Comparison of ENCODE assay signal across 10 cellular contexts in the genomic region with DNA sequence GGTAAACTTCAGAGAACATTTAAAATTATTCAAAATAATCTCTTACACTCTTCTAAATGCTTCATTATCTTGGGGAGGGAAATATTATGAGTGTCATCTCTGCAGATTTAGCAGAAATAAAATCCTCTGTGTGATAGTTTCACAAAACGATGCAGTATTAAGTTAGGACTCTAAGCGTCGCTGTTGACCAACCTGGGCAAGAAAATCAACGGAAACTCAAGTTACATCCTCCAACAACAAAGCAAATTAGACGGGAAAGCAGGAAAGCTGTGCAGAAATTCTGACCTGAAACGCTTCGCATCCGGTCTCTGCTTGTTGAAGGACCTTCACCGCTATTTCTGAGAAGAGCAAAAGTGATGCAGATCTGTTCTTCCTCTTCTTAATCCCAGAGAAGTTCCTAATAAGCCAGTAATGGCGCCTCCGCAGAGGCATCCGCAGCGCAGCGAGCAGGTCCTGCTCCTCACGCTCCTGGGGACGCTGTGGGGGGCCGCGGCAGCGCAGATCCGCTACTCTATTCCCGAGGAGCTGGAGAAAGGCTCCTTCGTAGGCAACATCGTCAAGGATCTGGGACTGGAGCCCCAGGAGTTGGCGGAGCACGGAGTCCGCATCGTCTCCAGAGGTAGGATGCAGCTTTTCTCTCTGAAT. TPM values are rescaled to one million over a fixed set of nuclear protein-coding genes. Genes with fewer than 3 reads are reported as not detected.
DNase-seq lines count a peak whose midpoint lies in the region; ATAC-seq, FAIRE-seq and TF ChIP-seq lines count a peak whose summit lies in the region.
"Had no signal": no experiment of that assay in that cellular context is flagged by ENCODE, and none has a peak within 500 bp of the region (broad histone marks: within the 10 kb centered on the region; RNA-seq: fewer than 3 reads in every experiment).

PCDHGA6 (plus strand) TSS at position 219 of the 645 bp plus-strand sequence; CDS start at position 412, 193 bp downstream.

- peak within 1 kb of the TSS; percentile 7 for H3K4me2 ChIP-seq in keratinocyte (ENCODE audit: control insufficient read depth, extremely low read depth, insufficient read depth, low read depth, low read length)

- intact Hi-C loops in activated CD8-positive, alpha-beta T cell treated with anti-CD3 and anti-CD28 coated beads for 36 hours (cut with micrococcal nuclease) = no loop called here
- intact Hi-C loops in upper lobe of right lung (cut with DNase I) = no loop called here

- H3K27me3 ChIP-seq in keratinocyte (ENCODE audit: control insufficient read depth, extremely low read depth, insufficient read depth, low read length) (peaks cover 33% of the 10 kb centered on the region), upper lobe of right lung (peaks cover 7% of the 10 kb centered on the region)

- no peaks in the 10 kb centered on the region for H3K79me2 ChIP-seq in keratinocyte (ENCODE audit: control insufficient read depth, insufficient read depth, low read length)

- peaks cover 24% of the 10 kb centered on the region for H3K9me3 ChIP-seq in keratinocyte (ENCODE audit: control insufficient read depth, low read depth, low read length)
- H3K9me3 ChIP-seq in upper lobe of right lung = peaks cover 36% of the 10 kb centered on the region

- no peak within 1 kb of the TSS for H3K9ac ChIP-seq in keratinocyte (ENCODE audit: control insufficient read depth, extremely low read depth, insufficient read depth, low read length)

- peaks cover 9% of the 10 kb centered on the region for H3K4me1 Mint-ChIP-seq in activated naive CD8-positive, alpha-beta T cell (ENCODE audit: low read depth)
- peaks cover 2% of the 10 kb centered on the region for H3K4me1 Mint-ChIP-seq in activated naive CD8-positive, alpha-beta T cell treated with anti-CD3 and anti-CD28 coated beads, Interleukin-2, amount 50 U/mL, for 24 hours
- peaks cover 2% of the 10 kb centered on the region for H3K4me1 Mint-ChIP-seq in activated CD8-positive, alpha-beta T cell treated with anti-CD3 and anti-CD28 coated beads for 36 hours (ENCODE audit: low read depth)

- POLR2A ChIA-PET in activated CD8-positive, alpha-beta T cell treated with anti-CD3 and anti-CD28 coated beads for 36 hours (lab: Charles Lee) = no interaction called here

- no peaks in the 10 kb centered on the region for H4K20me1 ChIP-seq in keratinocyte (ENCODE audit: control insufficient read depth, extremely low read depth, insufficient read depth, low read length)

- no peak for DNase-seq in activated naive CD8-positive, alpha-beta T cell treated with anti-CD3 and anti-CD28 coated beads, Interleukin-2, amount 50 U/mL, for 24 hours
- no peak for DNase-seq in activated CD8-positive, alpha-beta T cell treated with anti-CD3 and anti-CD28 coated beads for 36 hours
- no peak for DNase-seq in keratinocyte (ENCODE audit: low read depth, low spot score)
- DNase-seq in upper lobe of right lung = no peak
- no peak for DNase-seq in GDM1 (lab: John Stamatoyannopoulos, UW)
- no peak for DNase-seq in epidermal melanocyte (ENCODE audit: insufficient read length, low spot score)
- DNase-seq: activated naive CD4-positive, alpha-beta T cell treated with anti-CD3 and anti-CD28 coated beads, Interleukin-2, amount 50 U/mL, for 16 hours had no signal

- ATAC-seq in activated naive CD8-positive, alpha-beta T cell treated with anti-CD3 and anti-CD28 coated beads, Interleukin-2, amount 50 U/mL, for 24 hours = no peak
- ATAC-seq in activated CD8-positive, alpha-beta T cell treated with anti-CD3 and anti-CD28 coated beads for 36 hours = no peak
- ATAC-seq in upper lobe of right lung (no peak), HG03378 (IDR thresholded peaks at IDR 0.05; ENCODE audit: unreplicated experiment) (no peak)

- H3K36me3 ChIP-seq in keratinocyte (ENCODE audit: control insufficient read depth in 2 of 2, extremely low read depth in 1 of 2, insufficient read depth in 2 of 2, low read length in 2 of 2) = no peaks in the 10 kb centered on the region
- H3K36me3 ChIP-seq in upper lobe of right lung = no peaks in the 10 kb centered on the region

- peaks cover 3% of the 10 kb centered on the region for H3K9me3 Mint-ChIP-seq in activated naive CD8-positive, alpha-beta T cell (ENCODE audit: low read depth)
- peaks cover 48% of the 10 kb centered on the region for H3K9me3 Mint-ChIP-seq in activated naive CD8-positive, alpha-beta T cell treated with anti-CD3 and anti-CD28 coated beads, Interleukin-2, amount 50 U/mL, for 24 hours
- H3K9me3 Mint-ChIP-seq in activated CD8-positive, alpha-beta T cell treated with anti-CD3 and anti-CD28 coated beads for 36 hours = peaks cover 30% of the 10 kb centered on the region

- no peak for FAIRE-seq in keratinocyte (lab: Jason Lieb, UNC)
- FAIRE-seq: urothelium cell line had no signal

- dilution Hi-C loops in keratinocyte (cut with MboI; ENCODE audit: extremely low pct_ligation_motif_present, low sequenced_read_pairs) = no loop called here

- CTCF ChIA-PET in activated CD8-positive, alpha-beta T cell treated with anti-CD3 and anti-CD28 coated beads for 36 hours (lab: Charles Lee) = interaction anchor here (0.6 to 1.5 kb wide), 14 partner anchors 15 to 190 kb away, joined by 3 to 7 read pairs (median 3); partner anchors contain the start of genes PCDHGA10, PCDHGA11, PCDHGA12 and TAF7

- no peak within 1 kb of the TSS for H3K4me3 ChIP-seq in keratinocyte (ENCODE audit: control insufficient read depth in 2 of 3, extremely low read depth in 1 of 3, insufficient read depth in 2 of 3, low read depth in 1 of 3, low read length in 3 of 3)
- no peak within 1 kb of the TSS for H3K4me3 ChIP-seq in upper lobe of right lung

- H3K4me1 ChIP-seq in keratinocyte (ENCODE audit: control insufficient read depth, extremely low read depth, insufficient read depth, low read length) = no peaks in the 10 kb centered on the region
- no peaks in the 10 kb centered on the region for H3K4me1 ChIP-seq in upper lobe of right lung

- H3K36me3 Mint-ChIP-seq in activated naive CD8-positive, alpha-beta T cell = peaks cover 10% of the 10 kb centered on the region
- peaks cover 33% of the 10 kb centered on the region for H3K36me3 Mint-ChIP-seq in activated naive CD8-positive, alpha-beta T cell treated with anti-CD3 and anti-CD28 coated beads, Interleukin-2, amount 50 U/mL, for 24 hours (ENCODE audit: low read depth)
- peaks cover 24% of the 10 kb centered on the region for H3K36me3 Mint-ChIP-seq in activated CD8-positive, alpha-beta T cell treated with anti-CD3 and anti-CD28 coated beads for 36 hours (ENCODE audit: low read depth)

- H3K9me1 ChIP-seq in keratinocyte (ENCODE audit: control insufficient read depth, extremely low read depth, insufficient read depth, low read length) = no peaks in the 10 kb centered on the region

- no peak within 1 kb of the TSS for H3K27ac ChIP-seq in keratinocyte (ENCODE audit: control insufficient read depth, insufficient read depth, low read length)
- no peak within 1 kb of the TSS for H3K27ac ChIP-seq in upper lobe of right lung

- peaks cover 53% of the 10 kb centered on the region for H3K27me3 Mint-ChIP-seq in activated naive CD8-positive, alpha-beta T cell
- peaks cover 65% of the 10 kb centered on the region for H3K27me3 Mint-ChIP-seq in activated naive CD8-positive, alpha-beta T cell treated with anti-CD3 and anti-CD28 coated beads, Interleukin-2, amount 50 U/mL, for 24 hours
- H3K27me3 Mint-ChIP-seq in activated CD8-positive, alpha-beta T cell treated with anti-CD3 and anti-CD28 coated beads for 36 hours = peaks cover 58% of the 10 kb centered on the region

- TF ChIP-seq CTCF in activated CD8-positive, alpha-beta T cell treated with anti-CD3 and anti-CD28 coated beads for 36 hours (IDR thresholded peaks at IDR 0.05) = peak; percentile 25
- TF ChIP-seq CTCF in keratinocyte (optimal IDR thresholded peaks at IDR 0.05 in 1 of 3, IDR thresholded peaks at IDR 0.05 in 1 of 3, conservative IDR thresholded peaks at IDR 0.05 in 1 of 3; ENCODE audit: extremely low read depth in 1 of 3, insufficient read depth in 2 of 3, low read length in 3 of 3) (peak in 2 of 3 experiments; percentile 31 to 33), upper lobe of right lung (IDR thresholded peaks at IDR 0.05) (peak; percentile 41)

- no peak within 1 kb of the TSS for H3K27ac Mint-ChIP-seq in activated naive CD8-positive, alpha-beta T cell
- no peak within 1 kb of the TSS for H3K27ac Mint-ChIP-seq in activated naive CD8-positive, alpha-beta T cell treated with anti-CD3 and anti-CD28 coated beads, Interleukin-2, amount 50 U/mL, for 24 hours
- no peak within 1 kb of the TSS for H3K27ac Mint-ChIP-seq in activated CD8-positive, alpha-beta T cell treated with anti-CD3 and anti-CD28 coated beads for 36 hours

- H3K4me3 Mint-ChIP-seq in activated naive CD8-positive, alpha-beta T cell = peak within 1 kb of the TSS; percentile 61
- no peak within 1 kb of the TSS for H3K4me3 Mint-ChIP-seq in activated naive CD8-positive, alpha-beta T cell treated with anti-CD3 and anti-CD28 coated beads, Interleukin-2, amount 50 U/mL, for 24 hours
- peak within 1 kb of the TSS; percentile 39 for H3K4me3 Mint-ChIP-seq in activated CD8-positive, alpha-beta T cell treated with anti-CD3 and anti-CD28 coated beads for 36 hours

- H2AFZ ChIP-seq in keratinocyte (ENCODE audit: control insufficient read depth, low read length) = peak within 1 kb of the TSS; percentile 11

RNA-seq across cellular contexts. Expression of gene PCDHGA6, which starts in this region (rescaled TPM):
- total RNA-seq in activated CD8-positive, alpha-beta T cell treated with anti-CD3 and anti-CD28 coated beads for 36 hours = not detected
- polyA plus RNA-seq in keratinocyte = 0.16 to 0.36 TPM (median 0.28 TPM) in 3 replicates
- polyA plus RNA-seq in keratinocyte (2011; ENCODE audit: low read depth) = 0.10 TPM
- polyA plus RNA-seq in keratinocyte (2011; cell fraction: cytosol; rRNA removed) = 0.04 and 0.05 TPM in 2 replicates
- 0.82 and 1.0 TPM in 2 replicates for polyA plus RNA-seq in keratinocyte (2011; cell fraction: nucleus; rRNA removed)
- polyA plus RNA-seq in keratinocyte (2012; ENCODE audit: low replicate concordance) = 0.18 and 0.28 TPM in 2 replicates
- 0.35 to 1.1 TPM (median 1.0 TPM) in 3 replicates for polyA minus RNA-seq in keratinocyte
- polyA minus RNA-seq in keratinocyte (2011; cell fraction: cytosol; rRNA and poly(A)+ RNA removed) = not detected
- 0.95 and 2.0 TPM in 2 replicates for polyA minus RNA-seq in keratinocyte (2011; cell fraction: nucleus; rRNA and poly(A)+ RNA removed)
- total RNA-seq in upper lobe of right lung = 3.9 TPM
